ENCODE assay signal across 24 cellular contexts in genomic region chr11:120682866-120683265, GRCh38.
DNase-seq lines count a peak whose midpoint lies in the region; ATAC-seq, FAIRE-seq and TF ChIP-seq lines count a peak whose summit lies in the region.
"Had no signal": no experiment of that assay in that cellular context is flagged by ENCODE, and none has a peak within 500 bp of the region (broad histone marks: within the 10 kb centered on the region; RNA-seq: fewer than 3 reads in every experiment).

No MANE protein-coding gene starts in this region.

- no peaks in the 10 kb centered on the region for H3K79me2 ChIP-seq in astrocyte (ENCODE audit: insufficient read depth, low read length)

- H3K4me1 Mint-ChIP-seq in astrocyte (ENCODE audit: low read depth, unreplicated experiment) = peaks cover 5% of the 10 kb centered on the region
- H3K4me1 Mint-ChIP-seq in activated CD4-positive, alpha-beta T cell treated with anti-CD3 and anti-CD28 coated beads for 36 hours = no peaks in the 10 kb centered on the region
- H3K4me1 Mint-ChIP-seq: CD14-positive monocyte, naive B cell had no signal

- H3K9me3 ChIP-seq in astrocyte (ENCODE audit: insufficient read depth, low read depth, low read length) = no peaks in the 10 kb centered on the region
- H3K9me3 ChIP-seq: A549, breast epithelium, esophagus muscularis mucosa had no signal

- POLR2A ChIA-PET in activated CD4-positive, alpha-beta T cell treated with anti-CD3 and anti-CD28 coated beads for 36 hours (lab: Charles Lee) = no interaction called here

- H3K27ac ChIP-seq in astrocyte (ENCODE audit: low read depth, low read length) = no peak overlapping the region
- H3K27ac ChIP-seq: A549, breast epithelium, coronary artery, esophagus muscularis mucosa had no signal

- H3K9me3 Mint-ChIP-seq in astrocyte (ENCODE audit: unreplicated experiment) = no peaks in the 10 kb centered on the region
- H3K9me3 Mint-ChIP-seq in activated CD4-positive, alpha-beta T cell treated with anti-CD3 and anti-CD28 coated beads for 36 hours (ENCODE audit: low read depth) = no peaks in the 10 kb centered on the region
- H3K9me3 Mint-ChIP-seq: activated T-cell treated with anti-CD3 and anti-CD28 coated beads, Interleukin-2, amount 50 U/mL, for 24 hours; naive B cell had no signal

- H3K36me3 Mint-ChIP-seq in astrocyte (ENCODE audit: low read depth, unreplicated experiment) = no peaks in the 10 kb centered on the region
- no peaks in the 10 kb centered on the region for H3K36me3 Mint-ChIP-seq in activated CD4-positive, alpha-beta T cell treated with anti-CD3 and anti-CD28 coated beads for 36 hours (ENCODE audit: low read depth)
- H3K36me3 Mint-ChIP-seq: CD14-positive monocyte, naive B cell had no signal

- H3K36me3 ChIP-seq in astrocyte (ENCODE audit: insufficient read depth, low read length) = no peaks in the 10 kb centered on the region
- H3K36me3 ChIP-seq: breast epithelium, esophagus muscularis mucosa had no signal

- CTCF ChIA-PET in activated CD4-positive, alpha-beta T cell treated with anti-CD3 and anti-CD28 coated beads for 36 hours (lab: Charles Lee) = interaction anchor here (2.5 kb wide), 1 partner anchor 14 kb away, joined by 12 read pairs; no protein-coding TSS in a partner anchor

- peak; percentile 50 for DNase-seq in AG09309 (ENCODE audit: low read depth)
- DNase-seq in HS-5 (ENCODE audit: low read depth) = peak; percentile 44
- DNase-seq in astrocyte (ENCODE audit: low read depth) = peak; percentile 68
- peak; percentile 45 for DNase-seq in iris pigment epithelial cell (ENCODE audit: low read depth)
- DNase-seq in Kasumi-1 (lab: John Stamatoyannopoulos, UW) = no peak
- no peak for DNase-seq in DMS153 (lab: John Stamatoyannopoulos, UW)
- no peak for DNase-seq in activated CD4-positive, alpha-beta T cell treated with anti-CD3 and anti-CD28 coated beads for 36 hours
- DNase-seq: activated CD4-positive, alpha-beta T cell treated with anti-CD3 and anti-CD28 coated beads for 4 hours; activated naive CD4-positive, alpha-beta T cell; activated T-cell treated with anti-CD3 and anti-CD28 coated beads, Interleukin-2, amount 50 U/mL, for 24 hours; Calu3; GOT3; naive B cell; NCI-H1092 treated with DMSO at 0.1 percent for 48 hours; NCI-H187 treated with DMSO at 0.1 percent for 48 hours; NCI-H526; small intestine; stimulated activated CD4-positive, alpha-beta T cell treated with anti-CD3 and anti-CD28 coated beads, Interleukin-1b, Interleukin-23, amount 100 ng/mL, for 48 hours had no signal

- H3K4me3 ChIP-seq in AG09309 (ENCODE audit: control insufficient read depth, low read depth, low read length) = no peak overlapping the region
- H3K4me3 ChIP-seq in astrocyte (ENCODE audit: insufficient read depth, low read depth, low read length) = no peak overlapping the region
- H3K4me3 ChIP-seq: A549, breast epithelium, coronary artery, esophagus muscularis mucosa had no signal

- intact Hi-C loops in activated CD4-positive, alpha-beta T cell treated with anti-CD3 and anti-CD28 coated beads for 36 hours (cut with DNase I, micrococcal nuclease) = loop anchor here (10.0 kb wide), 2 partner anchors 348 to 512 kb away; partner anchors contain the start of gene ARHGEF12 (in 1 of the 2)

- no peak overlapping the region for H2AFZ ChIP-seq in astrocyte (ENCODE audit: low read depth, low read length)

- H3K9ac ChIP-seq in astrocyte (ENCODE audit: low read length) = no peak overlapping the region

- no peak for ATAC-seq in activated CD4-positive, alpha-beta T cell treated with anti-CD3 and anti-CD28 coated beads for 36 hours
- ATAC-seq in GM21825 (IDR thresholded peaks at IDR 0.05; ENCODE audit: unreplicated experiment) = no peak
- ATAC-seq: A549 had no signal

- no peak overlapping the region for H3K4me2 ChIP-seq in astrocyte (ENCODE audit: low read length)
- H3K4me2 ChIP-seq: A549 had no signal

- no peak overlapping the region for H3K27ac Mint-ChIP-seq in astrocyte (ENCODE audit: unreplicated experiment)
- H3K27ac Mint-ChIP-seq in activated CD4-positive, alpha-beta T cell treated with anti-CD3 and anti-CD28 coated beads for 36 hours = no peak overlapping the region
- H3K27ac Mint-ChIP-seq: activated T-cell treated with anti-CD3 and anti-CD28 coated beads, Interleukin-2, amount 50 U/mL, for 24 hours; CD14-positive monocyte had no signal

- H4K20me1 ChIP-seq in astrocyte (ENCODE audit: insufficient read depth, low read length) = no peaks in the 10 kb centered on the region

- no peaks in the 10 kb centered on the region for H3K4me1 ChIP-seq in astrocyte (ENCODE audit: insufficient read depth, low read length)
- H3K4me1 ChIP-seq: A549, breast epithelium had no signal

- TF ChIP-seq CTCF in AG09309 (IDR thresholded peaks at IDR 0.05; ENCODE audit: control insufficient read depth, insufficient read depth, low read depth, low read length, missing control alignments) = no peak
- no peak for TF ChIP-seq CTCF in astrocyte (IDR thresholded peaks at IDR 0.05; ENCODE audit: insufficient read depth, low read depth, low read length)

- peaks cover 18% of the 10 kb centered on the region for H3K27me3 ChIP-seq in astrocyte (ENCODE audit: insufficient read depth, low read length)
- H3K27me3 ChIP-seq: breast epithelium had no signal

- no peak overlapping the region for H3K4me3 Mint-ChIP-seq in astrocyte (ENCODE audit: unreplicated experiment)
- H3K4me3 Mint-ChIP-seq in activated CD4-positive, alpha-beta T cell treated with anti-CD3 and anti-CD28 coated beads for 36 hours = no peak overlapping the region
- H3K4me3 Mint-ChIP-seq: activated T-cell treated with anti-CD3 and anti-CD28 coated beads, Interleukin-2, amount 50 U/mL, for 24 hours; CD14-positive monocyte; naive B cell had no signal

- peak; percentile 9 for FAIRE-seq in astrocyte (lab: Jason Lieb, UNC)
- FAIRE-seq: A549, small intestine had no signal

- H3K27me3 Mint-ChIP-seq in astrocyte (ENCODE audit: low read depth, unreplicated experiment) = peaks cover 16% of the 10 kb centered on the region
- peaks cover 29% of the 10 kb centered on the region for H3K27me3 Mint-ChIP-seq in activated CD4-positive, alpha-beta T cell treated with anti-CD3 and anti-CD28 coated beads for 36 hours

Comparison
In these comparisons a context has a peak if more than half of its experiments do, and no peak if none do; other contexts are left out.
1. DNase-seq: peak in AG09309 (single experiment), HS-5 (single experiment), astrocyte (single experiment) and iris pigment epithelial cell (single experiment); none in Kasumi-1 (0 of 2), DMS153 (single experiment) and activated CD4-positive, alpha-beta T cell treated with anti-CD3 and anti-CD28 coated beads for 36 hours (single experiment).